ENCODE assay signal across 8 cellular contexts in the genomic region with DNA sequence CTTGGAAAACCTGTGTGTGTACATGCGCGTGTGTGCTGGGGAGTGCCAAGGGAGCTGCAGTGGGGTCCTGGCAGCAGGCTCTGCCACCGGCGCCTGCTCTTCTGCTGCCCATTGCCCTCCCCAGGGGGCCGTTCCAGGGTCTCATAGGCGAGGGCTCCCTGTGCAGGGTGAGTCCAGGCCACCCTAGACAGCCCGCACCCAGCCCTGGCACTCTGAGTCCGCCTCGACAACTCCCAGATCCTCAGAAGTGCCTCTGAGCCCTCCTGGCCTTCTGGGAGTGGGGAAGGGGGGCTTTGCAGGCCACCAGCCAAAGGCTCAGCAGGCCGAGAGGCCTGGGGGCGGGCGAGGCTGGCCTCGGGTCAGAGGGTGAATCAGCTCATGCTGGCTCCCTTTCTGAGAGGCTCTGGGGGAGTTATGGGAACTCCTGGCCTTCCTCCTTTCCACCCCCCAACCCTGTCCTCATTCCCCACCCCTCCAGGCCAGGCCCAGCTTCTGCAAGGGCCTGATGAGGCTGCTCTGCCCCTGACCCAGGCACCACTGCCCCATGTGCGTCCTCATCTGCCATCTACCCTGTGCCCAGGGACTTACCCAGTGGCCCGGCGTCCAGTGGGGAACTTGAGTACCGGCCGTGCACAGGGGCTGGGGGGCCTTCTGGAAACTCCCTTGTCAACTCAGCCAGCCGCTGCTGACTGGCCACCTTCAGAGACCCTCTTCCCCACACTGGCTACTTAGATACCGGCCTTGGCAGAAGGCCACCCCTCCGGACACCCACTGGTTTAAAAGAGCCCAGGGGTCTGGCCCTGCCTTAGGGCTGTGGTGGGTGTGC. TPM values are rescaled to one million over a fixed set of nuclear protein-coding genes. Genes with fewer than 3 reads are reported as not detected.
DNase-seq lines count a peak whose midpoint lies in the region; ATAC-seq and TF ChIP-seq lines count a peak whose summit lies in the region.

No MANE protein-coding gene starts in this region.

- H3K27me3 ChIP-seq in mesenchymal stem cell (ENCODE audit: control insufficient read depth in 1 of 2, insufficient read depth in 1 of 2, low read length in 2 of 2) (peaks cover 14 to 36% of the 10 kb centered on the region in 2 experiments), tibial artery (no peaks in the 10 kb centered on the region)

- H3K27ac ChIP-seq in mesenchymal stem cell (ENCODE audit: low read length, poor library complexity, severe bottlenecking) (no peak overlapping the region), tibial artery (peak overlapping the region; percentile 97 to 98)

- peak overlapping the region; percentile 41 for H2AK5ac ChIP-seq in mesenchymal stem cell (ENCODE audit: low read length, severe bottlenecking)

- H3K9me3 ChIP-seq in mesenchymal stem cell (ENCODE audit: control insufficient read depth, low read length) (no peaks in the 10 kb centered on the region), tibial artery (no peaks in the 10 kb centered on the region)

- peaks cover 3% of the 10 kb centered on the region for H3K36me3 Mint-ChIP-seq in activated CD4-positive, alpha-beta T cell treated with anti-CD3 and anti-CD28 coated beads, Interleukin-2, amount 10 ng/mL, durations not matched to agents 24 days and 14 days (ENCODE audit: low read depth)
- no peaks in the 10 kb centered on the region for H3K36me3 Mint-ChIP-seq in activated naive CD8-positive, alpha-beta T cell treated with anti-CD3 and anti-CD28 coated beads for 36 hours

- TF ChIP-seq CTCF in tibial artery (IDR thresholded peaks at IDR 0.05) = no peak

- no peak overlapping the region for H4K91ac ChIP-seq in mesenchymal stem cell (ENCODE audit: low read length)

- peak overlapping the region; percentile 89 for H3K4me3 Mint-ChIP-seq in activated CD4-positive, alpha-beta T cell treated with anti-CD3 and anti-CD28 coated beads, Interleukin-2, amount 10 ng/mL, durations not matched to agents 24 days and 14 days
- peak overlapping the region; percentile 74 for H3K4me3 Mint-ChIP-seq in activated naive CD8-positive, alpha-beta T cell treated with anti-CD3 and anti-CD28 coated beads for 36 hours

- ATAC-seq in HG02852 (IDR thresholded peaks at IDR 0.05; ENCODE audit: unreplicated experiment) = no peak

- H3K79me1 ChIP-seq in mesenchymal stem cell (replicated peaks; ENCODE audit: low read length, poor library complexity, severe bottlenecking) = peaks cover 1% of the 10 kb centered on the region

- no peak overlapping the region for H2AFZ ChIP-seq in mesenchymal stem cell (ENCODE audit: low read depth, low read length)

- peaks cover 2% of the 10 kb centered on the region for H3K27me3 Mint-ChIP-seq in activated CD4-positive, alpha-beta T cell treated with anti-CD3 and anti-CD28 coated beads, Interleukin-2, amount 10 ng/mL, durations not matched to agents 24 days and 14 days
- H3K27me3 Mint-ChIP-seq in activated naive CD8-positive, alpha-beta T cell treated with anti-CD3 and anti-CD28 coated beads for 36 hours = peaks cover 3% of the 10 kb centered on the region

- H3K14ac ChIP-seq in mesenchymal stem cell (ENCODE audit: low read length in 2 of 2) = no peak overlapping the region

- H2BK120ac ChIP-seq in mesenchymal stem cell (ENCODE audit: low read depth, low read length) = no peak overlapping the region

- no peak overlapping the region for H3K4ac ChIP-seq in mesenchymal stem cell (ENCODE audit: low read depth in 1 of 2, low read length in 2 of 2)

- H4K8ac ChIP-seq in mesenchymal stem cell (ENCODE audit: low read length) = peak overlapping the region; percentile 8

- H3K27ac Mint-ChIP-seq in activated CD4-positive, alpha-beta T cell treated with anti-CD3 and anti-CD28 coated beads, Interleukin-2, amount 10 ng/mL, durations not matched to agents 24 days and 14 days = peak overlapping the region; percentile 89
- H3K27ac Mint-ChIP-seq in activated naive CD8-positive, alpha-beta T cell treated with anti-CD3 and anti-CD28 coated beads for 36 hours = peak overlapping the region; percentile 80

- H3K4me1 ChIP-seq in mesenchymal stem cell (ENCODE audit: control insufficient read depth, insufficient read depth, low read depth, low read length) (peaks cover 34% of the 10 kb centered on the region), tibial artery (peaks cover 4 to 77% (median 64%) of the 10 kb centered on the region in 4 donors)

- peak overlapping the region in 1 of 2 experiments; percentile 81 for H3K4me3 ChIP-seq in mesenchymal stem cell (ENCODE audit: insufficient read depth in 1 of 2, low read depth in 1 of 2, low read length in 2 of 2)
- H3K4me3 ChIP-seq in tibial artery = peak overlapping the region; percentile 63 to 65

- peak overlapping the region; percentile 32 for H3K9ac ChIP-seq in mesenchymal stem cell (ENCODE audit: low read length)

- no peak overlapping the region for H3K23ac ChIP-seq in mesenchymal stem cell (ENCODE audit: low read length in 2 of 2)

- H3K36me3 ChIP-seq in mesenchymal stem cell (ENCODE audit: control insufficient read depth in 1 of 2, insufficient read depth in 2 of 2, low read depth in 1 of 2, low read length in 2 of 2) = peaks cover 0 to 9% of the 10 kb centered on the region in 2 experiments
- peaks cover 0 to 12% (median 0%) of the 10 kb centered on the region in 3 donors for H3K36me3 ChIP-seq in tibial artery

- H2BK12ac ChIP-seq in mesenchymal stem cell (ENCODE audit: low read length in 2 of 2) = no peak overlapping the region

- H2BK5ac ChIP-seq in mesenchymal stem cell (ENCODE audit: low read depth, low read length, poor library complexity, severe bottlenecking) = no peak overlapping the region

- intact Hi-C loops in activated CD4-positive, alpha-beta T cell treated with anti-CD3 and anti-CD28 coated beads, Interleukin-2, amount 10 ng/mL, durations not matched to agents 24 days and 14 days (cut with micrococcal nuclease) = no loop called here
- intact Hi-C loops in tibial artery (cut with DNase I; ENCODE audit: low total_unique reads) = loop anchor here (2.0 kb wide), 1 partner anchor 74 kb away; no protein-coding TSS in a partner anchor

- peak overlapping the region; percentile 36 for H2BK15ac ChIP-seq in mesenchymal stem cell (ENCODE audit: low read depth, poor library complexity, severe bottlenecking)

- H3K4me1 Mint-ChIP-seq in activated CD4-positive, alpha-beta T cell treated with anti-CD3 and anti-CD28 coated beads, Interleukin-2, amount 10 ng/mL, durations not matched to agents 24 days and 14 days = peaks cover 27% of the 10 kb centered on the region
- peaks cover 34% of the 10 kb centered on the region for H3K4me1 Mint-ChIP-seq in activated naive CD8-positive, alpha-beta T cell treated with anti-CD3 and anti-CD28 coated beads for 36 hours

- DNase-seq in activated CD4-positive, alpha-beta T cell treated with anti-CD3 and anti-CD28 coated beads, Interleukin-2, amount 10 ng/mL, durations not matched to agents 24 days and 14 days = peak; percentile 75
- no peak for DNase-seq in activated CD4-positive, alpha-beta T cell treated with anti-CD3 and anti-CD28 coated beads for 1 hour
- DNase-seq in activated naive CD8-positive, alpha-beta T cell treated with anti-CD3 and anti-CD28 coated beads for 36 hours = no peak
- DNase-seq in mesenchymal stem cell (no peak), tibial artery (no peak), HCEC 1CT (no peak), T-helper 9 cell (no peak)

- no peak overlapping the region for H3K4me2 ChIP-seq in mesenchymal stem cell (ENCODE audit: low read length, poor library complexity, severe bottlenecking)

- no peak overlapping the region for H3K18ac ChIP-seq in mesenchymal stem cell (ENCODE audit: low read depth in 1 of 2, low read length in 2 of 2)

- 88% methylated on average over 19 of the region's 21 CpGs for WGBS in mesenchymal stem cell

- H3K9me3 Mint-ChIP-seq in activated CD4-positive, alpha-beta T cell treated with anti-CD3 and anti-CD28 coated beads, Interleukin-2, amount 10 ng/mL, durations not matched to agents 24 days and 14 days = no peaks in the 10 kb centered on the region
- no peaks in the 10 kb centered on the region for H3K9me3 Mint-ChIP-seq in activated naive CD8-positive, alpha-beta T cell treated with anti-CD3 and anti-CD28 coated beads for 36 hours

RNA-seq across cellular contexts. Expression of a gene that starts 2.1 kb away (rescaled TPM):
- 41.4 and 43.3 TPM in 2 replicates for total RNA-seq in activated CD4-positive, alpha-beta T cell treated with anti-CD3 and anti-CD28 coated beads, Interleukin-2, amount 10 ng/mL, durations not matched to agents 24 days and 14 days
- total RNA-seq in activated naive CD8-positive, alpha-beta T cell treated with anti-CD3 and anti-CD28 coated beads for 36 hours = 10 to 100 TPM; 33.6 to 34.9 TPM
- polyA plus RNA-seq in mesenchymal stem cell (2013, experiment 1 of 2) = 2.3 TPM
- polyA plus RNA-seq in mesenchymal stem cell (2013, experiment 2 of 2) = 2.5 TPM

RNA-seq across cellular contexts. Expression of a gene that starts 2.3 kb away (rescaled TPM):
- total RNA-seq in activated CD4-positive, alpha-beta T cell treated with anti-CD3 and anti-CD28 coated beads, Interleukin-2, amount 10 ng/mL, durations not matched to agents 24 days and 14 days = 99.3 and 110 TPM in 2 replicates
- 10 to 100 TPM; 82.5 to 87.3 TPM for total RNA-seq in activated naive CD8-positive, alpha-beta T cell treated with anti-CD3 and anti-CD28 coated beads for 36 hours
- 40.7 TPM for polyA plus RNA-seq in mesenchymal stem cell (2013, experiment 1 of 2)
- 42.6 TPM for polyA plus RNA-seq in mesenchymal stem cell (2013, experiment 2 of 2)

RNA-seq across cellular contexts. Expression of a gene that starts 14.4 kb away (rescaled TPM):
- 0.37 and 0.43 TPM in 2 replicates for total RNA-seq in activated CD4-positive, alpha-beta T cell treated with anti-CD3 and anti-CD28 coated beads, Interleukin-2, amount 10 ng/mL, durations not matched to agents 24 days and 14 days
- under 1 TPM; 0.16 to 0.41 TPM for total RNA-seq in activated naive CD8-positive, alpha-beta T cell treated with anti-CD3 and anti-CD28 coated beads for 36 hours
- 120 TPM for polyA plus RNA-seq in mesenchymal stem cell (2013, experiment 1 of 2)
- 119 TPM for polyA plus RNA-seq in mesenchymal stem cell (2013, experiment 2 of 2)

RNA-seq across cellular contexts. Expression of a gene that starts 37.4 kb away (rescaled TPM):
- total RNA-seq in activated CD4-positive, alpha-beta T cell treated with anti-CD3 and anti-CD28 coated beads, Interleukin-2, amount 10 ng/mL, durations not matched to agents 24 days and 14 days = 9.1 and 10.3 TPM in 2 replicates
- total RNA-seq in activated naive CD8-positive, alpha-beta T cell treated with anti-CD3 and anti-CD28 coated beads for 36 hours = 10 to 100 TPM; 16.7 to 16.8 TPM
- 0.87 TPM for polyA plus RNA-seq in mesenchymal stem cell (2013, experiment 1 of 2)
- polyA plus RNA-seq in mesenchymal stem cell (2013, experiment 2 of 2) = 1.2 TPM
